In genomic region chr19:56868446-56868845, GRCh38 we compare ENCODE assay signal across 6 cellular contexts.
"Had no signal": no experiment of that assay in that cellular context is flagged by ENCODE, and none has a peak within 500 bp of the region (broad histone marks: within the 10 kb centered on the region; RNA-seq: fewer than 3 reads in every experiment).

No MANE protein-coding gene starts in this region.

- DNase-seq: GM23248, GOT3, H7, H9, HCEC 1CT, HFFc6 had no signal

- H3K27ac ChIP-seq: GM23248 had no signal
